1 cellular context compared by ENCODE assay signal in the genomic region with DNA sequence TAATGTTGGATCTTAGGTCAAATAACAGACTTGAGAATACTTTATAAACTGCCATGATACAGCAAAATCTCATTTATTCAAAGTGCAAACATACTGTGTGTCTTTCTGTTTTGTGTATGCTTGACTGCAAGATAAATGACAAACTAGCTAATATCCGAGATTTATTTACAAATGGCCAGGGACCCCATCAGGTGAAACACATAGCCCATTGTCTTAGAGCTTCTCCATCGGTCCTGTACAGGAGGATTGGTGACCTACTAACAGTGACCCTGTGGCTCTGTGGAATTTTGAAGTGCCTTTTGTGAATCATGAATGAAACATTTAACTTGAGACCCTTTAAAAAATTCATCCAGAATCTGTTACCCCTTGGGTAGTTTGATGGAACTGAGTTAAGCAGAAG.
TF ChIP-seq lines count a peak whose summit lies in the region.

No MANE protein-coding gene starts in this region.

TF ChIP-seq in IMR-90, 13 proteins besides CTCF, POLR2A, EP300 and RAD21:
- TF ChIP-seq MXI1 (IDR thresholded peaks at IDR 0.05; ENCODE audit: borderline replicate concordance, low read depth, low read length) (no peak), SMC3 (IDR thresholded peaks at IDR 0.05; ENCODE audit: low read depth, low read length) (no peak)
- TF ChIP-seq, protein P1, sequence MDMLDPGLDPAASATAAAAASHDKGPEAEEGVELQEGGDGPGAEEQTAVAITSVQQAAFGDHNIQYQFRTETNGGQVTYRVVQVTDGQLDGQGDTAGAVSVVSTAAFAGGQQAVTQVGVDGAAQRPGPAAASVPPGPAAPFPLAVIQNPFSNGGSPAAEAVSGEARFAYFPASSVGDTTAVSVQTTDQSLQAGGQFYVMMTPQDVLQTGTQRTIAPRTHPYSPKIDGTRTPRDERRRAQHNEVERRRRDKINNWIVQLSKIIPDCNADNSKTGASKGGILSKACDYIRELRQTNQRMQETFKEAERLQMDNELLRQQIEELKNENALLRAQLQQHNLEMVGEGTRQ (IDR thresholded peaks at IDR 0.05; ENCODE audit: low read depth, low read length), result no peak
